ENCODE assay signal across 14 cellular contexts in the genomic region with DNA sequence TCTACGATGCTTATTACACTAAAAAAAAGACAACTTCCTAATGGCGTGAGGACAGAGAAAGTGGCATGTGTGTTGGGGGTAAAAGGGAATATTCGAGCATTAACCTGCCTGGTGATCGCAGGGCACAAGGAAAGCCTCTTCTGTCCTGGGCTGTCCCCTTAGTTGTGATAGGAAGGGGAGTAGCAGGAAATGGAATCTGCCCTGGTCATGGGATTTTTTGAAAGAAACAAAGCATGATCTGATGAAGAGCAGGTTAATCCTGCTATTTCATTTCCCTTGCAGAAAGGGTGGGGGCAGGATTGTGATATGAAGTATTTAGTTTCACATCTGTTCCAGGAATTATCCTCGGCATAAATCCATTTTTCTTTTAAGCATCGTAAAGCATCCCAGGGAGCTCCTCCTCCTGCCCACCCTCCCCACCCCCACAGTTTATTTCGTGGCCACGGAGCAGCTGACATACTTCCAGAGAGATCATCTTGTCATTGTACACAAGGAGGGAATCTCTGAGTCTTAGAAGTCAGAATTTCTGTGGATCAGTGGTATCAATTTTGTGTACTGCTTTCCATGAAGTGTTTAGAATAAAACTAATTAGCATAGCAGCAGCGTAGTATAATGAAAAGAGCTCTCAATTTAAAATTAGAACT. TPM values are rescaled to one million over a fixed set of nuclear protein-coding genes. Genes with fewer than 3 reads are reported as not detected.
DNase-seq lines count a peak whose midpoint lies in the region; ATAC-seq and TF ChIP-seq lines count a peak whose summit lies in the region.
"Had no signal": no experiment of that assay in that cellular context is flagged by ENCODE, and none has a peak within 500 bp of the region (broad histone marks: within the 10 kb centered on the region; RNA-seq: fewer than 3 reads in every experiment).

No MANE protein-coding gene starts in this region.

- peaks cover 8% of the 10 kb centered on the region for H3K36me3 Mint-ChIP-seq in mesothelial cell of epicardium
- H3K36me3 Mint-ChIP-seq in type B pancreatic cell, result peaks cover 12% of the 10 kb centered on the region

- H3K27ac Mint-ChIP-seq in mesothelial cell of epicardium (peak overlapping the region; percentile 76), type B pancreatic cell (peak overlapping the region; percentile 66)
- H3K27ac Mint-ChIP-seq: activated naive CD8-positive, alpha-beta T cell treated with anti-CD3 and anti-CD28 coated beads, Interleukin-2, amount 50 U/mL, for 24 hours; T-cell had no signal

- no peak for TF ChIP-seq CTCF in mesothelial cell of epicardium (IDR thresholded peaks at IDR 0.05; ENCODE audit: unreplicated experiment)
- no peak for TF ChIP-seq CTCF in type B pancreatic cell (conservative IDR thresholded peaks at IDR 0.05)

- H3K9me3 Mint-ChIP-seq in mesothelial cell of epicardium (peaks cover 4% of the 10 kb centered on the region), type B pancreatic cell (no peaks in the 10 kb centered on the region)
- H3K9me3 Mint-ChIP-seq: activated naive CD8-positive, alpha-beta T cell treated with anti-CD3 and anti-CD28 coated beads, Interleukin-2, amount 50 U/mL, for 24 hours; T-cell had no signal

- ATAC-seq in GM19023 (IDR thresholded peaks at IDR 0.05; ENCODE audit: unreplicated experiment), result no peak
- no peak for ATAC-seq in HG03469 (IDR thresholded peaks at IDR 0.05; ENCODE audit: unreplicated experiment)
- ATAC-seq: activated CD4-positive, CD25-positive, alpha-beta regulatory T cell treated with anti-CD3 and anti-CD28 coated beads, Interleukin-2, amount 50 U/mL, for 24 hours; activated naive CD8-positive, alpha-beta T cell treated with anti-CD3 and anti-CD28 coated beads, Interleukin-2, amount 50 U/mL, for 24 hours; left cardiac atrium; PC-3; T-cell had no signal

- peak overlapping the region; percentile 38 for H3K4me3 Mint-ChIP-seq in mesothelial cell of epicardium
- H3K4me3 Mint-ChIP-seq in type B pancreatic cell, result peak overlapping the region; percentile 0
- H3K4me3 Mint-ChIP-seq: activated naive CD8-positive, alpha-beta T cell treated with anti-CD3 and anti-CD28 coated beads, Interleukin-2, amount 50 U/mL, for 24 hours; T-cell had no signal

- H3K4me1 Mint-ChIP-seq in mesothelial cell of epicardium (peaks cover 9% of the 10 kb centered on the region), type B pancreatic cell (ENCODE audit: unreplicated experiment) (peaks cover 16% of the 10 kb centered on the region)
- H3K4me1 Mint-ChIP-seq: activated naive CD8-positive, alpha-beta T cell treated with anti-CD3 and anti-CD28 coated beads, Interleukin-2, amount 50 U/mL, for 24 hours; T-cell had no signal

- H3K27me3 Mint-ChIP-seq in mesothelial cell of epicardium (ENCODE audit: low read depth) (no peaks in the 10 kb centered on the region), type B pancreatic cell (no peaks in the 10 kb centered on the region)
- H3K27me3 Mint-ChIP-seq: activated naive CD8-positive, alpha-beta T cell treated with anti-CD3 and anti-CD28 coated beads, Interleukin-2, amount 50 U/mL, for 24 hours; T-cell had no signal

- DNase-seq in NCI-H524 (lab: John Stamatoyannopoulos, UW) (peak; percentile 93 to 99), dermis blood vessel endothelial cell (peak; percentile 35), mesothelial cell of epicardium (ENCODE audit: low spot score in 2 of 2, unreplicated experiment in 2 of 2) (no peak), type B pancreatic cell (ENCODE audit: extremely low spot score, unreplicated experiment) (no peak), GOT3 (lab: John Stamatoyannopoulos, UW) (no peak)
- DNase-seq: activated naive CD8-positive, alpha-beta T cell treated with anti-CD3 and anti-CD28 coated beads, Interleukin-2, amount 50 U/mL, for 24 hours; left cardiac atrium; NCI-H226; PC-3; stomach; T-cell had no signal

RNA-seq across cellular contexts. Expression of gene TGFB3, which starts 53.1 kb away (rescaled TPM):
- total RNA-seq in dermis blood vessel endothelial cell, result 2.6 and 4.1 TPM in 2 replicates
- 62.0 to 66.4 TPM (median 65.2 TPM) in 3 replicates for total RNA-seq in mesothelial cell of epicardium
- 19.2 and 45.3 TPM in 2 replicates for total RNA-seq in type B pancreatic cell (ENCODE audit: low replicate concordance)

RNA-seq across cellular contexts. Expression of gene IFT43, which starts 56.9 kb away (rescaled TPM):
- total RNA-seq in dermis blood vessel endothelial cell (18.6 and 28.4 TPM in 2 replicates), mesothelial cell of epicardium (39.8 to 46.0 TPM (median 43.4 TPM) in 3 replicates), type B pancreatic cell (ENCODE audit: low replicate concordance) (29.9 and 36.9 TPM in 2 replicates)

Comparison
In these comparisons a context has a peak if more than half of its experiments do, and no peak if none do; other contexts are left out.
1. DNase-seq: peak in NCI-H524 (2 of 2) and dermis blood vessel endothelial cell (single experiment); none in mesothelial cell of epicardium (0 of 2), type B pancreatic cell (single experiment) and GOT3 (single experiment).